8 cellular contexts compared by ENCODE assay signal in genomic region chr13:30690282-30691188, GRCh38. TPM values are rescaled to one million over a fixed set of nuclear protein-coding genes. Genes with fewer than 3 reads are reported as not detected.
DNase-seq lines count a peak whose midpoint lies in the region; ATAC-seq and TF ChIP-seq lines count a peak whose summit lies in the region.

No MANE protein-coding gene starts in this region.

- no peak for TF ChIP-seq POLR2A in heart left ventricle (IDR thresholded peaks at IDR 0.05)

- no peaks in the 10 kb centered on the region for H3K9me3 ChIP-seq in CD4-positive, alpha-beta T cell (ENCODE audit: control insufficient read depth, low read length)
- H3K9me3 ChIP-seq in heart left ventricle: peaks cover 0 to 13% (median 0%) of the 10 kb centered on the region in 12 donors
- no peaks in the 10 kb centered on the region for H3K9me3 ChIP-seq in skeletal muscle satellite cell (replicated peaks; ENCODE audit: low read length)

- TF ChIP-seq CTCF in CD4-positive, alpha-beta T cell (IDR thresholded peaks at IDR 0.05): no peak
- TF ChIP-seq CTCF in heart left ventricle (IDR thresholded peaks at IDR 0.05): no peak
- no peak for TF ChIP-seq CTCF in GM10266 (IDR thresholded peaks at IDR 0.05; ENCODE audit: control insufficient read depth, insufficient read depth, low read depth, missing control alignments)

- H3K4me1 Mint-ChIP-seq in CD4-positive, alpha-beta T cell (ENCODE audit: low read depth): peaks cover 7% of the 10 kb centered on the region
- peaks cover 8% of the 10 kb centered on the region for H3K4me1 Mint-ChIP-seq in activated T-helper 2 cell treated with anti-CD3 and anti-CD28 coated beads, Interferon-gamma antibody, Interleukin-2, Interleukin-4, amounts not matched to agents 10 μg/mL and 5 μg/mL and 100 μg/mL, durations not matched to agents 14 hours and 24 hours and 36 hours (ENCODE audit: low read depth)

- no peak overlapping the region for H3K27ac ChIP-seq in CD4-positive, alpha-beta T cell (ENCODE audit: low read depth, low read length)
- H3K27ac ChIP-seq in heart left ventricle: peak overlapping the region; percentile 46 to 83 (median 62)

- DNase-seq in CD4-positive, alpha-beta T cell: peak in 2 of 10 experiments; percentile 7 to 15
- DNase-seq in NAMALWA (ENCODE audit: low spot score) (peak; percentile 73), heart left ventricle (peak; percentile 55 to 82 (median 73)), GM10266 (ENCODE audit: extremely low spot score) (no peak), KBM-7 (no peak)
- DNase-seq in activated T-helper 2 cell treated with anti-CD3 and anti-CD28 coated beads, Interferon-gamma antibody, Interleukin-2, Interleukin-4, amounts not matched to agents 10 μg/mL and 5 μg/mL and 100 μg/mL, durations not matched to agents 14 hours and 24 hours and 36 hours (ENCODE audit: low spot score): peak; percentile 21

- peaks cover 7% of the 10 kb centered on the region for H3K27me3 Mint-ChIP-seq in CD4-positive, alpha-beta T cell
- H3K27me3 Mint-ChIP-seq in activated T-helper 2 cell treated with anti-CD3 and anti-CD28 coated beads, Interferon-gamma antibody, Interleukin-2, Interleukin-4, amounts not matched to agents 10 μg/mL and 5 μg/mL and 100 μg/mL, durations not matched to agents 14 hours and 24 hours and 36 hours (ENCODE audit: low read depth): peaks cover 41% of the 10 kb centered on the region

- H3K27me3 ChIP-seq in CD4-positive, alpha-beta T cell (ENCODE audit: control insufficient read depth, insufficient read depth, low read length): no peaks in the 10 kb centered on the region
- H3K27me3 ChIP-seq in heart left ventricle (no peaks in the 10 kb centered on the region), skeletal muscle satellite cell (ENCODE audit: control insufficient read depth, insufficient read depth, low read length) (no peaks in the 10 kb centered on the region)

- CTCF ChIA-PET in CD4-positive, alpha-beta T cell (lab: Charles Lee): interaction anchor here (0.9 kb wide), 1 partner anchor 11 kb away, joined by 3 read pairs; no protein-coding TSS in a partner anchor

- H3K36me3 Mint-ChIP-seq in CD4-positive, alpha-beta T cell (ENCODE audit: low read depth): no peaks in the 10 kb centered on the region
- H3K36me3 Mint-ChIP-seq in activated T-helper 2 cell treated with anti-CD3 and anti-CD28 coated beads, Interferon-gamma antibody, Interleukin-2, Interleukin-4, amounts not matched to agents 10 μg/mL and 5 μg/mL and 100 μg/mL, durations not matched to agents 14 hours and 24 hours and 36 hours (ENCODE audit: low read depth): peaks cover 6% of the 10 kb centered on the region

- H3K27ac Mint-ChIP-seq in CD4-positive, alpha-beta T cell: peak overlapping the region; percentile 21
- H3K27ac Mint-ChIP-seq in activated T-helper 2 cell treated with anti-CD3 and anti-CD28 coated beads, Interferon-gamma antibody, Interleukin-2, Interleukin-4, amounts not matched to agents 10 μg/mL and 5 μg/mL and 100 μg/mL, durations not matched to agents 14 hours and 24 hours and 36 hours: no peak overlapping the region

- in situ Hi-C loops in KBM-7 (cut with MboI; ENCODE audit: low pct_unique_long_range_greater_than_20kb, low sequenced_read_pairs): no loop called here

- H3K9ac ChIP-seq in skeletal muscle satellite cell (ENCODE audit: low read depth, low read length): peak overlapping the region; percentile 72

- peak overlapping the region; percentile 95 for H3K4me2 ChIP-seq in skeletal muscle satellite cell (ENCODE audit: low read length)

- peaks cover 2% of the 10 kb centered on the region for H3K9me3 Mint-ChIP-seq in CD4-positive, alpha-beta T cell
- H3K9me3 Mint-ChIP-seq in activated T-helper 2 cell treated with anti-CD3 and anti-CD28 coated beads, Interferon-gamma antibody, Interleukin-2, Interleukin-4, amounts not matched to agents 10 μg/mL and 5 μg/mL and 100 μg/mL, durations not matched to agents 14 hours and 24 hours and 36 hours: peaks cover 7% of the 10 kb centered on the region

- H3K4me3 Mint-ChIP-seq in CD4-positive, alpha-beta T cell: peak overlapping the region; percentile 76
- peak overlapping the region; percentile 30 for H3K4me3 Mint-ChIP-seq in activated T-helper 2 cell treated with anti-CD3 and anti-CD28 coated beads, Interferon-gamma antibody, Interleukin-2, Interleukin-4, amounts not matched to agents 10 μg/mL and 5 μg/mL and 100 μg/mL, durations not matched to agents 14 hours and 24 hours and 36 hours (ENCODE audit: low read depth)

- peak overlapping the region in 11 of 12 donors; percentile 2 to 61 (median 47) for H3K4me3 ChIP-seq in heart left ventricle
- peak overlapping the region; percentile 76 for H3K4me3 ChIP-seq in skeletal muscle satellite cell (ENCODE audit: low read length)

- H3K4me1 ChIP-seq in heart left ventricle (peaks cover 0 to 18% (median 4%) of the 10 kb centered on the region in 12 donors), skeletal muscle satellite cell (ENCODE audit: control insufficient read depth, insufficient read depth, low read length) (peaks cover 12% of the 10 kb centered on the region)

- ATAC-seq in CD4-positive, alpha-beta T cell (ENCODE audit: poor library complexity): peak; percentile 73
- ATAC-seq in GM21360 (IDR thresholded peaks at IDR 0.05; ENCODE audit: unreplicated experiment) (peak; percentile 73), heart left ventricle (peak; percentile 83 to 94 (median 92))

- WGBS in heart left ventricle, 4 donors: 38 to 52% (median 47%) methylated on average over 20 to 21 of the region's 21 CpGs

- POLR2A ChIA-PET in CD4-positive, alpha-beta T cell (lab: Charles Lee): interaction anchor here (0.8 to 1.0 kb wide), 2 partner anchors 73 to 295 kb away, joined by 3 read pairs; partner anchors contain the start of gene USPL1

- intact Hi-C loops in CD4-positive, alpha-beta T cell (cut with DNase I, micrococcal nuclease): no loop called here
- intact Hi-C loops in activated T-helper 2 cell treated with anti-CD3 and anti-CD28 coated beads, Interferon-gamma antibody, Interleukin-2, Interleukin-4, amounts not matched to agents 10 μg/mL and 5 μg/mL and 100 μg/mL, durations not matched to agents 14 hours and 24 hours and 36 hours (cut with micrococcal nuclease): no loop called here
- intact Hi-C loops in heart left ventricle (cut with DNase I): no loop called here

- H3K36me3 ChIP-seq in heart left ventricle: no peaks in the 10 kb centered on the region
- H3K36me3 ChIP-seq in skeletal muscle satellite cell (ENCODE audit: insufficient read depth, low read length): no peaks in the 10 kb centered on the region

RNA-seq across cellular contexts. Expression of gene ALOX5AP, which starts 44.8 kb away (rescaled TPM):
- 10 to 100 TPM; 16.5 to 19.0 TPM for total RNA-seq in CD4-positive, alpha-beta T cell
- 40.9 and 43.9 TPM in 2 replicates for total RNA-seq in activated T-helper 2 cell treated with anti-CD3 and anti-CD28 coated beads, Interferon-gamma antibody, Interleukin-2, Interleukin-4, amounts not matched to agents 10 μg/mL and 5 μg/mL and 100 μg/mL, durations not matched to agents 14 hours and 24 hours and 36 hours
- total RNA-seq in heart left ventricle: 10 to 100 TPM in 4 of 9 donors, 1 to 10 TPM in 5; 2.4 to 24.3 (median 8.8) TPM
- polyA plus RNA-seq in heart left ventricle: 10 to 100 TPM in 1 of 2 donors, under 1 TPM in 1; 0.88 to 15.1 TPM
- 0.44 TPM in 1 of 2 replicates, not detected in the other for total RNA-seq in skeletal muscle satellite cell (2012; rRNA removed)

Comparison
In these comparisons a context has a peak if more than half of its experiments do, and no peak if none do; other contexts are left out.
1. DNase-seq: peak in NAMALWA (single experiment), activated T-helper 2 cell treated with anti-CD3 and anti-CD28 coated beads, Interferon-gamma antibody, Interleukin-2, Interleukin-4, amounts not matched to agents 10 μg/mL and 5 μg/mL and 100 μg/mL, durations not matched to agents 14 hours and 24 hours and 36 hours (single experiment) and heart left ventricle (5 of 5); none in GM10266 (single experiment) and KBM-7 (single experiment).
2. Peak in every context shown above with its lines, with median percentiles within 50 percentile points of each other: ATAC-seq.